ENCODE assay signal across 16 cellular contexts in the genomic region with DNA sequence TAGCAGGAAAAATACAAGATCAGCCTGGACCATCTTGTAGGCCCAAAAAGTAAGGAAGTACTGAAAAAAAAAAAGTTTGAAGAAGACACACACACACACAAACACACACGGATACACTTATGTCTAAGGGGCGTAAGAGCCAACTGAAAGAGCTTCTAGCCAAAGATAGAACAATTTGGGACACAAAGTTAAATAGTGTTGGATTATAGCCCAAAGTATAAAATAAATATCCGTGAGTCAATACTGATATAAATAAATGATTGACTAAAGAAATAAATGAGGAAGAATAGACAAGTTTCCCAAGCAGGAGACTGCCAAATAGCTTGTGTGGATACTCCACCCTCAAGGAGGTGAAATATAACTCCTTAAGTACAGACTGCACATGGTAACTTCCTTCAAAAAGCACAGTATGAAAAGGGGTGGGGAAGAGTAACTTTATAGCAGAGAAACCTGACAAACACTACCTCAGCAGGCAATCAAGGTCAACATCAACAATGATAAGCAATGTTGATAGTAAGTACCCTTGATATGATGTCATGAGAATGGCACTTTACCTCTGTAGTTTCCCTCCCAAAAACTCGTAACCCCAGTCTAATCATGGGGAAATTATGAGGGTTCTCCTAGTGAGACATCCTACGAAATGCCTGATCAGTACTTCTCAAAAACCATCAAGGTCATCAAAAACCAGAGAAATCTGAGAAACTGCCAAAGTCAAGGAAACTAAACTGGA.
A peak's percentile ranks its signal among the peaks of the same experiment; 100 is the strongest.
DNase-seq lines count a peak whose midpoint lies in the region; FAIRE-seq and TF ChIP-seq lines count a peak whose summit lies in the region.
"Had no signal": no experiment of that assay in that cellular context is flagged by ENCODE, and none has a peak within 500 bp of the region (broad histone marks: within the 10 kb centered on the region; RNA-seq: fewer than 3 reads in every experiment).

No MANE protein-coding gene starts in this region.

- TF ChIP-seq POLR2A in prostate gland (IDR thresholded peaks at IDR 0.05): no peak

- BruUV-seq in Calu3 (replicated peaks; lab: Mats Ljungman, UMichigan): no TSS peak

- H3K27ac ChIP-seq in keratinocyte (ENCODE audit: control insufficient read depth, insufficient read depth, low read length) (no peak overlapping the region), prostate gland (no peak overlapping the region)
- no peak overlapping the region for H3K27ac ChIP-seq in CD8-positive, alpha-beta memory T cell (ENCODE audit: low read depth, low read length)

- CTCF ChIA-PET in Calu3 (lab: Charles Lee): interaction anchor here (0.5 to 1.3 kb wide), 10 partner anchors 9 to 769 kb away, joined by 3 to 10 read pairs (median 3); no protein-coding TSS in a partner anchor
- CTCF ChIA-PET in CD8-positive, alpha-beta memory T cell (lab: Charles Lee): no interaction called here

- TF ChIP-seq CTCF in Calu3 (IDR thresholded peaks at IDR 0.05; ENCODE audit: unreplicated experiment) (no peak), keratinocyte (optimal IDR thresholded peaks at IDR 0.05 in 1 of 3, IDR thresholded peaks at IDR 0.05 in 1 of 3, conservative IDR thresholded peaks at IDR 0.05 in 1 of 3; ENCODE audit: extremely low read depth in 1 of 3, insufficient read depth in 2 of 3, low read length in 3 of 3) (no peak), prostate gland (IDR thresholded peaks at IDR 0.05) (no peak)

- H3K9me3 ChIP-seq in keratinocyte (ENCODE audit: control insufficient read depth, low read depth, low read length) (no peaks in the 10 kb centered on the region), prostate gland (no peaks in the 10 kb centered on the region)
- no peaks in the 10 kb centered on the region for H3K9me3 ChIP-seq in CD8-positive, alpha-beta memory T cell (ENCODE audit: low read length)

- 41% methylated on average over 5 of the region's 5 CpGs for WGBS in prostate gland

- peaks cover 5% of the 10 kb centered on the region for H3K36me3 Mint-ChIP-seq in Calu3 (ENCODE audit: insufficient read depth, unreplicated experiment)
- no peaks in the 10 kb centered on the region for H3K36me3 Mint-ChIP-seq in CD8-positive, alpha-beta memory T cell
- H3K36me3 Mint-ChIP-seq: CD4-positive, CD25-positive, alpha-beta regulatory T cell had no signal

- H3K9me1 ChIP-seq in keratinocyte (ENCODE audit: control insufficient read depth, extremely low read depth, insufficient read depth, low read length): no peaks in the 10 kb centered on the region

- H3K27me3 Mint-ChIP-seq in Calu3 (ENCODE audit: unreplicated experiment): no peaks in the 10 kb centered on the region
- H3K27me3 Mint-ChIP-seq in CD8-positive, alpha-beta memory T cell: peaks cover 8 to 16% of the 10 kb centered on the region in 2 donors

- no peak overlapping the region for H3K9ac ChIP-seq in keratinocyte (ENCODE audit: control insufficient read depth, extremely low read depth, insufficient read depth, low read length)

- no peak overlapping the region for H3K4me3 ChIP-seq in keratinocyte (ENCODE audit: control insufficient read depth in 2 of 3, extremely low read depth in 1 of 3, insufficient read depth in 2 of 3, low read depth in 1 of 3, low read length in 3 of 3)
- H3K4me3 ChIP-seq in prostate gland: no peak overlapping the region
- no peak overlapping the region for H3K4me3 ChIP-seq in CD8-positive, alpha-beta memory T cell (ENCODE audit: low read length)
- H3K4me3 ChIP-seq: GM23338 had no signal

- H3K4me2 ChIP-seq in keratinocyte (ENCODE audit: control insufficient read depth, extremely low read depth, insufficient read depth, low read depth, low read length): no peak overlapping the region
- H3K4me2 ChIP-seq: GM23338 had no signal

- peak; percentile 41 for DNase-seq in Calu3
- peak; percentile 11 for DNase-seq in M059J (ENCODE audit: low read depth)
- no peak for DNase-seq in keratinocyte (ENCODE audit: low read depth, low spot score)
- peak; percentile 16 for DNase-seq in prostate gland (ENCODE audit: low spot score)
- no peak for DNase-seq in dedifferentiated amniotic fluid mesenchymal stem cell (ENCODE audit: extremely low spot score)
- no peak for DNase-seq in CD8-positive, alpha-beta memory T cell
- no peak for DNase-seq in stimulated activated CD4-positive, alpha-beta T cell treated with anti-CD3 and anti-CD28 coated beads, Interleukin-12 subunit alpha, Interleukin-12 subunit beta, amount 100 ng/mL, for 4 hours
- DNase-seq in cerebellar nuclear complex (lab: John Stamatoyannopoulos, UW): no peak
- DNase-seq: AML-193; CD4-positive, CD25-positive, alpha-beta regulatory T cell; GF-D8; NCI-H1048; NCI-H2171 treated with DMSO at 0.1 percent for 48 hours; RPMI8226 had no signal

- H3K79me2 ChIP-seq in keratinocyte (ENCODE audit: control insufficient read depth, insufficient read depth, low read length): no peaks in the 10 kb centered on the region

- H3K4me3 Mint-ChIP-seq in Calu3 (ENCODE audit: low read depth, unreplicated experiment): no peak overlapping the region
- H3K4me3 Mint-ChIP-seq in CD8-positive, alpha-beta memory T cell: no peak overlapping the region
- H3K4me3 Mint-ChIP-seq: CD4-positive, CD25-positive, alpha-beta regulatory T cell; GM23338 had no signal

- H3K36me3 ChIP-seq in keratinocyte (ENCODE audit: control insufficient read depth in 2 of 2, extremely low read depth in 1 of 2, insufficient read depth in 2 of 2, low read length in 2 of 2) (no peaks in the 10 kb centered on the region), prostate gland (no peaks in the 10 kb centered on the region)
- no peaks in the 10 kb centered on the region for H3K36me3 ChIP-seq in CD8-positive, alpha-beta memory T cell (ENCODE audit: insufficient read depth, low read length)

- H3K4me1 ChIP-seq in keratinocyte (ENCODE audit: control insufficient read depth, extremely low read depth, insufficient read depth, low read length) (peaks cover 33% of the 10 kb centered on the region), prostate gland (replicated peaks) (no peaks in the 10 kb centered on the region)
- no peaks in the 10 kb centered on the region for H3K4me1 ChIP-seq in CD8-positive, alpha-beta memory T cell (ENCODE audit: insufficient read depth, low read length)

- H3K27me3 ChIP-seq in keratinocyte (ENCODE audit: control insufficient read depth, extremely low read depth, insufficient read depth, low read length) (no peaks in the 10 kb centered on the region), prostate gland (replicated peaks; ENCODE audit: insufficient read depth) (no peaks in the 10 kb centered on the region)
- no peaks in the 10 kb centered on the region for H3K27me3 ChIP-seq in CD8-positive, alpha-beta memory T cell (ENCODE audit: insufficient read depth, low read length, poor library complexity, severe bottlenecking)

- peak overlapping the region; percentile 37 for H3K27ac Mint-ChIP-seq in Calu3 (ENCODE audit: unreplicated experiment)
- no peak overlapping the region for H3K27ac Mint-ChIP-seq in CD8-positive, alpha-beta memory T cell
- H3K27ac Mint-ChIP-seq: CD4-positive, CD25-positive, alpha-beta regulatory T cell; GM23338 had no signal

- POLR2A ChIA-PET in CD8-positive, alpha-beta memory T cell (lab: Charles Lee): no interaction called here

- FAIRE-seq in keratinocyte (lab: Jason Lieb, UNC): peak; percentile 29
- FAIRE-seq: GM19239 had no signal

- peak overlapping the region; percentile 21 for H2AFZ ChIP-seq in keratinocyte (ENCODE audit: control insufficient read depth, low read length)
- H2AFZ ChIP-seq: GM23338 had no signal

- H4K20me1 ChIP-seq in keratinocyte (ENCODE audit: control insufficient read depth, extremely low read depth, insufficient read depth, low read length): no peaks in the 10 kb centered on the region

- no peaks in the 10 kb centered on the region for H3K9me3 Mint-ChIP-seq in Calu3 (ENCODE audit: low read depth, unreplicated experiment)
- no peaks in the 10 kb centered on the region for H3K9me3 Mint-ChIP-seq in CD8-positive, alpha-beta memory T cell
- H3K9me3 Mint-ChIP-seq: CD4-positive, CD25-positive, alpha-beta regulatory T cell; GM23338 had no signal

- H3K4me1 Mint-ChIP-seq in Calu3 (ENCODE audit: low read depth, unreplicated experiment): peaks cover 67% of the 10 kb centered on the region
- H3K4me1 Mint-ChIP-seq in CD8-positive, alpha-beta memory T cell: no peaks in the 10 kb centered on the region
- H3K4me1 Mint-ChIP-seq: CD4-positive, CD25-positive, alpha-beta regulatory T cell had no signal

- intact Hi-C loops in Calu3 (cut with micrococcal nuclease; ENCODE audit: unreplicated experiment) (loop anchor here (5.0 kb wide), 2 partner anchors 119 to 314 kb away; no protein-coding TSS in a partner anchor), prostate gland (cut with DNase I) (no loop called here)

- dilution Hi-C loops in keratinocyte (cut with MboI; ENCODE audit: extremely low pct_ligation_motif_present, low sequenced_read_pairs): no loop called here

Comparison
In these comparisons a context has a peak if more than half of its experiments do, and no peak if none do; other contexts are left out.
1. DNase-seq: peak in Calu3 (single experiment), M059J (single experiment) and prostate gland (single experiment); none in keratinocyte (single experiment), dedifferentiated amniotic fluid mesenchymal stem cell (single experiment), CD8-positive, alpha-beta memory T cell (0 of 5), stimulated activated CD4-positive, alpha-beta T cell treated with anti-CD3 and anti-CD28 coated beads, Interleukin-12 subunit alpha, Interleukin-12 subunit beta, amount 100 ng/mL, for 4 hours (single experiment) and cerebellar nuclear complex (0 of 2).